In genomic region chr2:170305711-170306110, GRCh38 we compare ENCODE assay signal across 27 cellular contexts.
"Had no signal": no experiment of that assay in that cellular context is flagged by ENCODE, and none has a peak within 500 bp of the region (broad histone marks: within the 10 kb centered on the region; RNA-seq: fewer than 3 reads in every experiment).

No MANE protein-coding gene starts in this region.

- H3K27ac Mint-ChIP-seq: mesothelial cell of epicardium; naive thymus-derived CD4-positive, alpha-beta T cell; natural killer cell treated with Interleukin-12 subunit alpha and Interleukin-12 subunit beta and Interleukin-15 and Interleukin-18, amount 100 ng/mL, for 72 hours; progenitor cell of endocrine pancreas; stimulated activated naive B cell treated with anti-CD40 and anti-IgM and Interleukin-4, amounts not matched to agents 10 μg/mL and 1 μg/mL and 100 μg/mL, for 72 hours had no signal

- H3K4me3 Mint-ChIP-seq: mesothelial cell of epicardium; naive thymus-derived CD4-positive, alpha-beta T cell; natural killer cell treated with Interleukin-12 subunit alpha and Interleukin-12 subunit beta and Interleukin-15 and Interleukin-18, amount 100 ng/mL, for 72 hours; stimulated activated naive B cell treated with anti-CD40 and anti-IgM and Interleukin-4, amounts not matched to agents 10 μg/mL and 1 μg/mL and 100 μg/mL, for 72 hours had no signal

- H3K36me3 ChIP-seq: left lung, lower lobe of right lung, ovary, right atrium auricular region, right lobe of liver, stomach, thyroid gland, upper lobe of right lung had no signal

- H3K27me3 ChIP-seq: left lung, ovary, right atrium auricular region, right lobe of liver, stomach, testis, thyroid gland, upper lobe of right lung had no signal

- H3K36me3 Mint-ChIP-seq: mesothelial cell of epicardium; naive thymus-derived CD4-positive, alpha-beta T cell; natural killer cell treated with Interleukin-12 subunit alpha and Interleukin-12 subunit beta and Interleukin-15 and Interleukin-18, amount 100 ng/mL, for 72 hours; stimulated activated naive B cell treated with anti-CD40 and anti-IgM and Interleukin-4, amounts not matched to agents 10 μg/mL and 1 μg/mL and 100 μg/mL, for 72 hours had no signal

- H3K27me3 Mint-ChIP-seq: progenitor cell of endocrine pancreas; stimulated activated naive B cell treated with anti-CD40 and anti-IgM and Interleukin-4, amounts not matched to agents 10 μg/mL and 1 μg/mL and 100 μg/mL, for 72 hours had no signal

- DNase-seq: hippocampal formation; kidney glomerular epithelial cell; left cardiac atrium; left lung; lower lobe of right lung; mammary epithelial cell; mesendoderm; naive thymus-derived CD4-positive, alpha-beta T cell; ovary; right lobe of liver; stimulated activated CD4-positive, alpha-beta T cell treated with anti-CD3 and anti-CD28 coated beads, Interleukin-12 subunit alpha, Interleukin-12 subunit beta, amount 100 ng/mL, for 4 hours; stimulated activated CD4-positive, alpha-beta T cell treated with anti-CD3 and anti-CD28 coated beads, Interleukin-15, amount 100 ng/mL, for 24 hours; stimulated activated CD4-positive, alpha-beta T cell treated with anti-CD3 and anti-CD28 coated beads, Interleukin-2, amount 100 ng/mL, for 24 hours; stimulated activated CD4-positive, alpha-beta T cell treated with anti-CD3 and anti-CD28 coated beads, Interleukin-4, amount 100 ng/mL, for 1 hour; stimulated activated naive B cell treated with anti-CD40 and anti-IgM and Interleukin-4, amounts not matched to agents 10 μg/mL and 1 μg/mL and 100 μg/mL, for 72 hours; stimulated activated naive CD8-positive, alpha-beta T cell treated with anti-CD3 and anti-CD28 coated beads, Interleukin-15, Interleukin-2, amounts not matched to agents 100 U/mL and 50 U/mL, for 24 hours; stomach; testis; thyroid gland; trophoblast cell; upper lobe of right lung had no signal

- H3K27ac ChIP-seq: left lung, lower lobe of right lung, ovary, right atrium auricular region, right lobe of liver, stomach, testis, thyroid gland, upper lobe of right lung had no signal

- FAIRE-seq: keratinocyte, urothelium cell line had no signal

- H3K9me3 Mint-ChIP-seq: mesothelial cell of epicardium; naive thymus-derived CD4-positive, alpha-beta T cell; natural killer cell treated with Interleukin-12 subunit alpha and Interleukin-12 subunit beta and Interleukin-15 and Interleukin-18, amount 100 ng/mL, for 72 hours; stimulated activated naive B cell treated with anti-CD40 and anti-IgM and Interleukin-4, amounts not matched to agents 10 μg/mL and 1 μg/mL and 100 μg/mL, for 72 hours had no signal

- H3K9me3 ChIP-seq: left lung, lower lobe of right lung, ovary, right atrium auricular region, right lobe of liver, stomach, testis, thyroid gland, upper lobe of right lung had no signal

- ATAC-seq: left cardiac atrium; left lung; lower lobe of right lung; naive thymus-derived CD4-positive, alpha-beta T cell; natural killer cell treated with Interleukin-12 subunit alpha and Interleukin-12 subunit beta and Interleukin-15 and Interleukin-18, amount 100 ng/mL, for 72 hours; right lobe of liver; stimulated activated naive B cell treated with anti-CD40 and anti-IgM and Interleukin-4, amounts not matched to agents 10 μg/mL and 1 μg/mL and 100 μg/mL, for 72 hours; stimulated activated naive CD8-positive, alpha-beta T cell treated with anti-CD3 and anti-CD28 coated beads, Interleukin-15, Interleukin-2, amounts not matched to agents 100 U/mL and 50 U/mL, for 24 hours; upper lobe of right lung had no signal

- H3K4me3 ChIP-seq: left lung, lower lobe of right lung, ovary, right atrium auricular region, right lobe of liver, stomach, testis, thyroid gland, upper lobe of right lung had no signal

- H3K4me1 ChIP-seq: left lung, lower lobe of right lung, right atrium auricular region, testis, thyroid gland, upper lobe of right lung had no signal

- H3K4me1 Mint-ChIP-seq: naive thymus-derived CD4-positive, alpha-beta T cell; stimulated activated naive B cell treated with anti-CD40 and anti-IgM and Interleukin-4, amounts not matched to agents 10 μg/mL and 1 μg/mL and 100 μg/mL, for 72 hours had no signal
